30 cellular contexts compared by ENCODE assay signal in the genomic region with DNA sequence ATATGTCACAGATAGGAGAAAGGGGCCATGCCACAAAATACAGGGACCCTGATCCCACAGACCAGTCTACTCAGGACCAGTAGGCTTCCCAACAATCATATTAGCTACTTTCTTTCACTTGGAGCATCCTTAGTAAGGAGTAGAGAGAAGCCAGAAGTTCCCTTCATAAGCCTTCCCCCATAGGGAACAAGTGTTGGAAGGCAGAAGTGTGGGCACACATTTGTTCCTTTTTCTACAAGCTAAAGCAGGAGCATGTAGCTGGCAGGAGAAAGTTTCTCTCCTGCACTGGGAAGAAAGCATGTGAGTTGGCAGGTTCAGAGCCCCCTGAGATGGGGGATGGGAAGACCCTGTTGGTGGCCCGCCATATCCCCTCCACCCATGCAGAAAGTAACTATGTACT.
"Had no signal": no experiment of that assay in that cellular context is flagged by ENCODE, and none has a peak within 500 bp of the region (broad histone marks: within the 10 kb centered on the region; RNA-seq: fewer than 3 reads in every experiment).

No MANE protein-coding gene starts in this region.

- H3K9me3 Mint-ChIP-seq: activated B cell treated with CpG ODN at 0.5 μM for 24 hours; activated naive CD4-positive, alpha-beta T cell treated with anti-CD3 and anti-CD28 coated beads for 36 hours; activated naive CD8-positive, alpha-beta T cell treated with anti-CD3 and anti-CD28 coated beads for 36 hours; activated T-helper 1 cell treated with anti-CD3 and anti-CD28 coated beads, Interleukin-12 subunit alpha, Interleukin-12 subunit beta, Interleukin-2, Interleukin-4 antibody, amounts not matched to agents 30 ng/mL and 10 ng/mL and 1 ng/mL, durations not matched to agents 14 hours and 24 hours and 36 hours; natural killer cell; neural progenitor cell; stimulated activated naive CD8-positive, alpha-beta T cell treated with anti-CD3 and anti-CD28 coated beads, Interleukin-15, Interleukin-2, amounts not matched to agents 100 ng/mL and 50 ng/mL, for 24 hours; type B pancreatic cell had no signal

- H3K4me2 ChIP-seq: neural progenitor cell had no signal

- H3K36me3 ChIP-seq: adrenal gland, ascending aorta, brain microvascular endothelial cell, heart left ventricle, neural progenitor cell, right atrium auricular region, thoracic aorta, vagina had no signal

- H3K27me3 ChIP-seq: adrenal gland, ascending aorta, brain microvascular endothelial cell, heart left ventricle, neural progenitor cell, right atrium auricular region, vagina had no signal

- H2AFZ ChIP-seq: neural progenitor cell had no signal

- H3K4me3 Mint-ChIP-seq: activated B cell treated with CpG ODN at 0.5 μM for 24 hours; activated naive CD4-positive, alpha-beta T cell treated with anti-CD3 and anti-CD28 coated beads for 36 hours; activated naive CD8-positive, alpha-beta T cell treated with anti-CD3 and anti-CD28 coated beads for 36 hours; activated T-helper 1 cell treated with anti-CD3 and anti-CD28 coated beads, Interleukin-12 subunit alpha, Interleukin-12 subunit beta, Interleukin-2, Interleukin-4 antibody, amounts not matched to agents 30 ng/mL and 10 ng/mL and 1 ng/mL, durations not matched to agents 14 hours and 24 hours and 36 hours; immature natural killer cell; natural killer cell; neural progenitor cell; stimulated activated naive CD8-positive, alpha-beta T cell treated with anti-CD3 and anti-CD28 coated beads, Interleukin-15, Interleukin-2, amounts not matched to agents 100 ng/mL and 50 ng/mL, for 24 hours; T-helper 17 cell; type B pancreatic cell had no signal

- H3K4me3 ChIP-seq: adrenal gland, ascending aorta, heart left ventricle, neural progenitor cell, right atrium auricular region, thoracic aorta, vagina had no signal

- H3K4me1 Mint-ChIP-seq: activated B cell treated with CpG ODN at 0.5 μM for 24 hours; activated naive CD8-positive, alpha-beta T cell treated with anti-CD3 and anti-CD28 coated beads for 36 hours; immature natural killer cell; natural killer cell; T-helper 17 cell had no signal

- H3K9me3 ChIP-seq: adrenal gland, ascending aorta, heart left ventricle, right atrium auricular region, thoracic aorta, vagina had no signal

- DNase-seq: activated B cell treated with CpG ODN at 0.5 μM for 24 hours; activated CD4-positive, alpha-beta T cell treated with anti-CD3 and anti-CD28 coated beads for 4 hours; activated CD4-positive, alpha-beta T cell treated with anti-CD3 and anti-CD28 coated beads, Interleukin-2, amount 50 U/mL, for 48 hours; activated CD8-positive, alpha-beta memory T cell treated with anti-CD3 and anti-CD28 coated beads for 24 hours; activated effector memory CD4-positive, alpha-beta T cell treated with anti-CD3 and anti-CD28 coated beads, Interleukin-2, amount 50 U/mL, for 16 hours; activated naive CD4-positive, alpha-beta T cell treated with anti-CD3 and anti-CD28 coated beads for 36 hours; activated naive CD8-positive, alpha-beta T cell treated with anti-CD3 and anti-CD28 coated beads for 36 hours; activated T-cell treated with anti-CD3 and anti-CD28 coated beads, Interleukin-2, amount 50 U/mL, for 1 hour; adrenal gland; brain microvascular endothelial cell; cortex of kidney; heart left ventricle; hypothalamus; immature natural killer cell; kidney; left colon; mammary epithelial cell; midbrain; natural killer cell; T-helper 17 cell; T1000 had no signal

- H3K27ac ChIP-seq: adrenal gland, ascending aorta, brain microvascular endothelial cell, heart left ventricle, neural progenitor cell, right atrium auricular region, thoracic aorta, vagina had no signal

- ATAC-seq: esophagus mucosa, heart left ventricle, left colon, natural killer cell, T-helper 17 cell had no signal

- H3K27me3 Mint-ChIP-seq: activated B cell treated with CpG ODN at 0.5 μM for 24 hours; activated naive CD8-positive, alpha-beta T cell treated with anti-CD3 and anti-CD28 coated beads for 36 hours; stimulated activated naive CD8-positive, alpha-beta T cell treated with anti-CD3 and anti-CD28 coated beads, Interleukin-15, Interleukin-2, amounts not matched to agents 100 ng/mL and 50 ng/mL, for 24 hours; type B pancreatic cell had no signal

- H3K27ac Mint-ChIP-seq: activated B cell treated with CpG ODN at 0.5 μM for 24 hours; activated naive CD4-positive, alpha-beta T cell treated with anti-CD3 and anti-CD28 coated beads for 36 hours; activated naive CD8-positive, alpha-beta T cell treated with anti-CD3 and anti-CD28 coated beads for 36 hours; activated T-helper 1 cell treated with anti-CD3 and anti-CD28 coated beads, Interleukin-12 subunit alpha, Interleukin-12 subunit beta, Interleukin-2, Interleukin-4 antibody, amounts not matched to agents 30 ng/mL and 10 ng/mL and 1 ng/mL, durations not matched to agents 14 hours and 24 hours and 36 hours; immature natural killer cell; natural killer cell; neural progenitor cell; stimulated activated naive CD8-positive, alpha-beta T cell treated with anti-CD3 and anti-CD28 coated beads, Interleukin-15, Interleukin-2, amounts not matched to agents 100 ng/mL and 50 ng/mL, for 24 hours; T-helper 17 cell; type B pancreatic cell had no signal

- H3K9ac ChIP-seq: neural progenitor cell had no signal

- H3K36me3 Mint-ChIP-seq: activated naive CD8-positive, alpha-beta T cell treated with anti-CD3 and anti-CD28 coated beads for 36 hours; immature natural killer cell; natural killer cell; neural progenitor cell; type B pancreatic cell had no signal
